Comparison of ENCODE assay signal across 1 cellular context in the genomic region with DNA sequence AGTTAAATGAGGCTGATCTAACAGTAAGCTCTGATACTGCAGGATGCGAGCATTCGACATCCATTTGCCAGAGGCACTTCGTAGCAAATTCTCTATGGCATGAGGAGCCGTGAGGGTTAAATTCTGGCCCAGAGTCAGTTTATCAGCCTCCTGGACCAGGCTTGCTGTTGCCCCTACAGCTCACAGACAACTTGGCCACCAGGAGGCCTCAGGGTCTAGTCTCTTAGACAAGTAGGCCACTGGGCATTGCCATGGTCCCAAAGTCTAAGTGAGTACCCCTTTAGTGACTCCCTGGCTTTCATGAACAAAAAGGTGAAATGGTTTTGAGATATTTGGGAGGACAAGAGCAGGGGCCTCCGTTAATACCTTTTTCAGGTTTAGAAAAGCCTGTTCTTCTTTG.
TF ChIP-seq lines count a peak whose summit lies in the region.

No MANE protein-coding gene starts in this region.

TF ChIP-seq in GM12878, 131 proteins besides CTCF, POLR2A, EP300 and RAD21:
- no peak for TF ChIP-seq TBL1XR1 (IDR thresholded peaks at IDR 0.05; ENCODE audit: low read depth, low read length)
- no peak for TF ChIP-seq FOXK2 (IDR thresholded peaks at IDR 0.05)
- no peak for TF ChIP-seq NFIC (IDR thresholded peaks at IDR 0.05; ENCODE audit: low read depth, low read length)
- TF ChIP-seq LARP7 (IDR thresholded peaks at IDR 0.05) = no peak
- no peak for TF ChIP-seq JUND (IDR thresholded peaks at IDR 0.05; ENCODE audit: low read depth, low read length)
- TF ChIP-seq POLR2AphosphoS2 (IDR thresholded peaks at IDR 0.05; ENCODE audit: low read depth, low read length) = no peak
- no peak for TF ChIP-seq BRCA1 (IDR thresholded peaks at IDR 0.05; ENCODE audit: low read depth, low read length)
- no peak for TF ChIP-seq STAT1 (conservative IDR thresholded peaks at IDR 0.05)
- TF ChIP-seq HDAC2 (IDR thresholded peaks at IDR 0.05) = no peak
- TF ChIP-seq, protein P1, sequence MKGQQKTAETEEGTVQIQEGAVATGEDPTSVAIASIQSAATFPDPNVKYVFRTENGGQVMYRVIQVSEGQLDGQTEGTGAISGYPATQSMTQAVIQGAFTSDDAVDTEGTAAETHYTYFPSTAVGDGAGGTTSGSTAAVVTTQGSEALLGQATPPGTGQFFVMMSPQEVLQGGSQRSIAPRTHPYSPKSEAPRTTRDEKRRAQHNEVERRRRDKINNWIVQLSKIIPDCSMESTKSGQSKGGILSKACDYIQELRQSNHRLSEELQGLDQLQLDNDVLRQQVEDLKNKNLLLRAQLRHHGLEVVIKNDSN (IDR thresholded peaks at IDR 0.05; ENCODE audit: borderline replicate concordance, extremely low read length, insufficient read depth, low read depth, low read length) = no peak
- TF ChIP-seq SMAD5 (IDR thresholded peaks at IDR 0.05; ENCODE audit: low read depth) = no peak
- no peak for TF ChIP-seq MEF2B (IDR thresholded peaks at IDR 0.05; ENCODE audit: partially characterized antibody, poor library complexity, severe bottlenecking)
- TF ChIP-seq YBX1 (IDR thresholded peaks at IDR 0.05) = no peak
- no peak for TF ChIP-seq ZZZ3 (IDR thresholded peaks at IDR 0.05; ENCODE audit: control insufficient read depth, insufficient read length, low read depth)
- no peak for TF ChIP-seq NR2C1 (IDR thresholded peaks at IDR 0.05)
- TF ChIP-seq MTA3 (IDR thresholded peaks at IDR 0.05; ENCODE audit: borderline replicate concordance, low read length) = no peak
- TF ChIP-seq, protein P2, sequence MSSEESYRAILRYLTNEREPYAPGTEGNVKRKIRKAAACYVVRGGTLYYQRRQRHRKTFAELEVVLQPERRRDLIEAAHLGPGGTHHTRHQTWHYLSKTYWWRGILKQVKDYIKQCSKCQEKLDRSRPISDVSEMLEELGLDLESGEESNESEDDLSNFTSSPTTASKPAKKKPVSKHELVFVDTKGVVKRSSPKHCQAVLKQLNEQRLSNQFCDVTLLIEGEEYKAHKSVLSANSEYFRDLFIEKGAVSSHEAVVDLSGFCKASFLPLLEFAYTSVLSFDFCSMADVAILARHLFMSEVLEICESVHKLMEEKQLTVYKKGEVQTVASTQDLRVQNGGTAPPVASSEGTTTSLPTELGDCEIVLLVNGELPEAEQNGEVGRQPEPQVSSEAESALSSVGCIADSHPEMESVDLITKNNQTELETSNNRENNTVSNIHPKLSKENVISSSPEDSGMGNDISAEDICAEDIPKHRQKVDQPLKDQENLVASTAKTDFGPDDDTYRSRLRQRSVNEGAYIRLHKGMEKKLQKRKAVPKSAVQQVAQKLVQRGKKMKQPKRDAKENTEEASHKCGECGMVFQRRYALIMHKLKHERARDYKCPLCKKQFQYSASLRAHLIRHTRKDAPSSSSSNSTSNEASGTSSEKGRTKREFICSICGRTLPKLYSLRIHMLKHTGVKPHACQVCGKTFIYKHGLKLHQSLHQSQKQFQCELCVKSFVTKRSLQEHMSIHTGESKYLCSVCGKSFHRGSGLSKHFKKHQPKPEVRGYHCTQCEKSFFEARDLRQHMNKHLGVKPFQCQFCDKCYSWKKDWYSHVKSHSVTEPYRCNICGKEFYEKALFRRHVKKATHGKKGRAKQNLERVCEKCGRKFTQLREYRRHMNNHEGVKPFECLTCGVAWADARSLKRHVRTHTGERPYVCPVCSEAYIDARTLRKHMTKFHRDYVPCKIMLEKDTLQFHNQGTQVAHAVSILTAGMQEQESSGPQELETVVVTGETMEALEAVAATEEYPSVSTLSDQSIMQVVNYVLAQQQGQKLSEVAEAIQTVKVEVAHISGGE (CRISPR knock-in tag; IDR thresholded peaks at IDR 0.05) = no peak
- TF ChIP-seq, protein P3, sequence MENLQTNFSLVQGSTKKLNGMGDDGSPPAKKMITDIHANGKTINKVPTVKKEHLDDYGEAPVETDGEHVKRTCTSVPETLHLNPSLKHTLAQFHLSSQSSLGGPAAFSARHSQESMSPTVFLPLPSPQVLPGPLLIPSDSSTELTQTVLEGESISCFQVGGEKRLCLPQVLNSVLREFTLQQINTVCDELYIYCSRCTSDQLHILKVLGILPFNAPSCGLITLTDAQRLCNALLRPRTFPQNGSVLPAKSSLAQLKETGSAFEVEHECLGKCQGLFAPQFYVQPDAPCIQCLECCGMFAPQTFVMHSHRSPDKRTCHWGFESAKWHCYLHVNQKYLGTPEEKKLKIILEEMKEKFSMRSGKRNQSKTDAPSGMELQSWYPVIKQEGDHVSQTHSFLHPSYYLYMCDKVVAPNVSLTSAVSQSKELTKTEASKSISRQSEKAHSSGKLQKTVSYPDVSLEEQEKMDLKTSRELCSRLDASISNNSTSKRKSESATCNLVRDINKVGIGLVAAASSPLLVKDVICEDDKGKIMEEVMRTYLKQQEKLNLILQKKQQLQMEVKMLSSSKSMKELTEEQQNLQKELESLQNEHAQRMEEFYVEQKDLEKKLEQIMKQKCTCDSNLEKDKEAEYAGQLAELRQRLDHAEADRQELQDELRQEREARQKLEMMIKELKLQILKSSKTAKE (IDR thresholded peaks at IDR 0.05; ENCODE audit: low read depth, poor library complexity, severe bottlenecking) = no peak
